In genomic region chr15:36501063-36501678, GRCh38 we compare ENCODE assay signal across 8 cellular contexts.
DNase-seq lines count a peak whose midpoint lies in the region; ATAC-seq and TF ChIP-seq lines count a peak whose summit lies in the region.

No MANE protein-coding gene starts in this region.

- WGBS in right lobe of liver (ENCODE audit: insufficient coverage, low coverage, low lambda C conversion rate, missing lambda C conversion rate) = 14% methylated on average over 5 of the region's 5 CpGs

- no peaks in the 10 kb centered on the region for H3K79me2 ChIP-seq in PC-9 (ENCODE audit: low read depth)

- H3K4me3 ChIP-seq in PC-9 = no peak overlapping the region
- H3K4me3 ChIP-seq in right lobe of liver = no peak overlapping the region
- H3K4me3 ChIP-seq in vagina = no peak overlapping the region
- H3K4me3 ChIP-seq in effector memory CD4-positive, alpha-beta T cell (ENCODE audit: insufficient read depth, low read depth, low read length, poor library complexity, severe bottlenecking) = no peak overlapping the region

- POLR2A ChIA-PET in PC-9 (lab: Charles Lee; ENCODE audit: unreplicated experiment) = interaction anchor here (0.5 to 0.7 kb wide), 2 partner anchors 383 to 474 kb away, joined by 4 to 10 read pairs; no protein-coding TSS in a partner anchor

- no TSS peak for BruUV-seq in PC-9 (replicated peaks; lab: Mats Ljungman, UMichigan)

- H3K27ac ChIP-seq in PC-9 = no peak overlapping the region
- no peak overlapping the region for H3K27ac ChIP-seq in right lobe of liver
- H3K27ac ChIP-seq in vagina = no peak overlapping the region
- H3K27ac ChIP-seq in effector memory CD4-positive, alpha-beta T cell (ENCODE audit: insufficient read depth, low read length, poor library complexity, severe bottlenecking) = no peak overlapping the region

- DNase-seq in G401 (ENCODE audit: low spot score) = peak; percentile 77
- peak in 1 of 2 experiments; percentile 27 for DNase-seq in PC-9
- DNase-seq in dedifferentiated amniotic fluid mesenchymal stem cell (ENCODE audit: extremely low spot score) = peak; percentile 75
- no peak for DNase-seq in right lobe of liver
- DNase-seq in vagina (ENCODE audit: extremely low spot score in 2 of 2) = no peak
- DNase-seq in effector memory CD4-positive, alpha-beta T cell = no peak

- TF ChIP-seq CTCF in LNCAP (IDR thresholded peaks at IDR 0.05) = peak; percentile 90
- peak; percentile 59 for TF ChIP-seq CTCF in PC-9 (conservative IDR thresholded peaks at IDR 0.05)
- TF ChIP-seq CTCF in right lobe of liver (IDR thresholded peaks at IDR 0.05) = peak; percentile 77 to 84 (median 80)
- TF ChIP-seq CTCF in vagina (IDR thresholded peaks at IDR 0.05) = peak in 2 of 3 experiments; percentile 25 to 40

- no peaks in the 10 kb centered on the region for H3F3A ChIP-seq in PC-9 (ENCODE audit: insufficient read depth, low read depth)

- H4K20me1 ChIP-seq in PC-9 (ENCODE audit: insufficient read depth) = no peaks in the 10 kb centered on the region

- CTCF ChIA-PET in PC-9 (lab: Charles Lee) = interaction anchor here (0.5 to 0.8 kb wide), 2 partner anchors 85 to 223 kb away, joined by 3 to 7 read pairs; no protein-coding TSS in a partner anchor

- H2AFZ ChIP-seq in PC-9 = no peak overlapping the region

- in situ Hi-C loops in G401 (cut with HindIII; ENCODE audit: low sequenced_read_pairs) = no loop called here

- H3K9me3 ChIP-seq in PC-9 (ENCODE audit: insufficient read depth, low read depth) = peaks cover 6% of the 10 kb centered on the region; the same call in 1 of the 2 replicates
- H3K9me3 ChIP-seq in right lobe of liver = no peaks in the 10 kb centered on the region
- H3K9me3 ChIP-seq in vagina = no peaks in the 10 kb centered on the region
- H3K9me3 ChIP-seq in effector memory CD4-positive, alpha-beta T cell (ENCODE audit: control insufficient read depth, low read length) = no peaks in the 10 kb centered on the region

- intact Hi-C loops in PC-9 (cut with micrococcal nuclease; ENCODE audit: unreplicated experiment) = loop anchor here (1.0 to 10.0 kb wide), 7 partner anchors 129 to 1384 kb away; no protein-coding TSS in a partner anchor
- intact Hi-C loops in right lobe of liver (cut with DNase I) = no loop called here
- intact Hi-C loops in vagina (cut with DNase I) = loop anchor here (5.0 kb wide), 1 partner anchor 611 kb away; no protein-coding TSS in a partner anchor

- no peaks in the 10 kb centered on the region for H3K36me3 ChIP-seq in PC-9 (ENCODE audit: low read depth)
- H3K36me3 ChIP-seq in right lobe of liver = no peaks in the 10 kb centered on the region
- no peaks in the 10 kb centered on the region for H3K36me3 ChIP-seq in vagina
- no peaks in the 10 kb centered on the region for H3K36me3 ChIP-seq in effector memory CD4-positive, alpha-beta T cell (ENCODE audit: control insufficient read depth, insufficient read depth, low read length)

- ATAC-seq in GM21737 (IDR thresholded peaks at IDR 0.05; ENCODE audit: unreplicated experiment) = peak; percentile 62
- ATAC-seq in right lobe of liver = peak; percentile 94 to 98 (median 96)

- TF ChIP-seq POLR2A in right lobe of liver (IDR thresholded peaks at IDR 0.05) (no peak), vagina (IDR thresholded peaks at IDR 0.05) (no peak)

- no peaks in the 10 kb centered on the region for H3K9me2 ChIP-seq in PC-9 (ENCODE audit: insufficient read depth)

- no peaks in the 10 kb centered on the region for H3K27me3 ChIP-seq in PC-9 (ENCODE audit: insufficient read depth, low read depth)
- no peaks in the 10 kb centered on the region for H3K27me3 ChIP-seq in right lobe of liver
- no peaks in the 10 kb centered on the region for H3K27me3 ChIP-seq in vagina
- no peaks in the 10 kb centered on the region for H3K27me3 ChIP-seq in effector memory CD4-positive, alpha-beta T cell (replicated peaks; ENCODE audit: control insufficient read depth, insufficient read depth, low read length, poor library complexity, severe bottlenecking)

- H3K4me1 ChIP-seq in PC-9 (replicated peaks; ENCODE audit: insufficient read depth) = no peaks in the 10 kb centered on the region
- H3K4me1 ChIP-seq in right lobe of liver = peaks cover 0 to 21% (median 0%) of the 10 kb centered on the region in 4 donors
- H3K4me1 ChIP-seq in vagina = peaks cover 4% of the 10 kb centered on the region
- no peaks in the 10 kb centered on the region for H3K4me1 ChIP-seq in effector memory CD4-positive, alpha-beta T cell (ENCODE audit: control insufficient read depth, insufficient read depth, low read length, poor library complexity, severe bottlenecking)

- no peak overlapping the region for H3K4me2 ChIP-seq in PC-9

Comparison
In these comparisons a context has a peak if more than half of its experiments do, and no peak if none do; other contexts are left out.
1. DNase-seq: peak in G401 (single experiment) and dedifferentiated amniotic fluid mesenchymal stem cell (single experiment); none in right lobe of liver (0 of 3), vagina (0 of 2) and effector memory CD4-positive, alpha-beta T cell (0 of 3).
2. CTCF ChIP-seq: peak in every context shown above with its lines; median percentile 90 in LNCAP; 80 in right lobe of liver; 59 in PC-9; 32 in vagina.
3. intact Hi-C loops: an anchor here in PC-9 (1.0 to 10.0 kb wide) and vagina (5.0 kb wide); none called in right lobe of liver.